Comparison of ENCODE assay signal across 9 cellular contexts in the genomic region with DNA sequence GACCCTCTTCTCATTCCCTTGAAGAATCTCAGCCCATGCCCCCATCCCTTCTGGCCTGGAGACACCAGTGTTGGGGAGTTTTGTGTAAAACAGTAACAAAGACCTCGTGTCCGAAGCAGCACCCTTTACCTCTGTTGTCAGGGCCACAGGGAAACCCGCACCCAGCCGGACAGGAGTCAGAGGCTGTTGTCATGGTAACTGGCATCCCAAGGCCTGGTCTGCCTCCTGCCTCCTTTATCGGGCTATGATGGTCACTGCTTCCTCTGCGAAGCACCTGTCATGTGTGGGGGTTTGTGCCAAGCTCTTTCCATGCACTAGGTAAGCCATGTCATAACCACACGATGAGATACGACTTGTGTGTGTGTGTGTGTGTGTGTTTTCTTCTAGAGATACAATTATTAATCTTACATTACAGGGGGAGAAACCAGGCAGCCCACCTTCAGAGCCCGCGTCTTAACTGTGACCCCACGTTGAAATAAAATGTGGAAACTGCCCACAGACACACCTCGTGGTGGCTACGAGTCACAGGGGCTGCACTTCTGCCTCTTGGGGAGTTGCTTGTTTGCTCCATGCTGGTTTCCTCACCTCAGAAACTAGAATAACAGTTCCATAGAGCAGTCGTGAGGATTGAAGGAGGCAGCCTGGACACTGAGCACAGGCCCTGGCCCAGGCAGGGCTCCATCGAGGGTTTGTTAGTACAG. TPM values are rescaled to one million over a fixed set of nuclear protein-coding genes. Genes with fewer than 3 reads are reported as not detected.
DNase-seq lines count a peak whose midpoint lies in the region; ATAC-seq and TF ChIP-seq lines count a peak whose summit lies in the region.
"Had no signal": no experiment of that assay in that cellular context is flagged by ENCODE, and none has a peak within 500 bp of the region (broad histone marks: within the 10 kb centered on the region; RNA-seq: fewer than 3 reads in every experiment).

No MANE protein-coding gene starts in this region.

- TF ChIP-seq CTCF in brain (conservative IDR thresholded peaks at IDR 0.05) (no peak), neutrophil (IDR thresholded peaks at IDR 0.05) (no peak), type B pancreatic cell (conservative IDR thresholded peaks at IDR 0.05) (no peak)

- H3K27ac ChIP-seq in KOPT-K1 (ENCODE audit: low read depth, low read length, poor library complexity, severe bottlenecking) = peak overlapping the region; percentile 86
- H3K27ac ChIP-seq in neutrophil = peak overlapping the region; percentile 98

- H3K27ac Mint-ChIP-seq in brain (peak overlapping the region; percentile 24 to 94 (median 78)), type B pancreatic cell (no peak overlapping the region)

- H3K36me3 Mint-ChIP-seq in brain = no peaks in the 10 kb centered on the region
- no peaks in the 10 kb centered on the region for H3K36me3 Mint-ChIP-seq in type B pancreatic cell

- ATAC-seq in GM18498 (IDR thresholded peaks at IDR 0.05; ENCODE audit: unreplicated experiment) = no peak
- ATAC-seq in HG02973 (IDR thresholded peaks at IDR 0.05; ENCODE audit: unreplicated experiment) = no peak

- H3K4me1 Mint-ChIP-seq in brain (peaks cover 17% of the 10 kb centered on the region), type B pancreatic cell (ENCODE audit: unreplicated experiment) (peaks cover 5% of the 10 kb centered on the region)

- H3K27me3 Mint-ChIP-seq in brain (no peaks in the 10 kb centered on the region), type B pancreatic cell (no peaks in the 10 kb centered on the region)

- no peaks in the 10 kb centered on the region for H3K36me3 ChIP-seq in KOPT-K1 (ENCODE audit: insufficient read depth, low read length)
- H3K36me3 ChIP-seq in neutrophil = no peaks in the 10 kb centered on the region

- DNase-seq in GF-D8 (lab: John Stamatoyannopoulos, UW) (peak; percentile 52), type B pancreatic cell (ENCODE audit: extremely low spot score, unreplicated experiment) (no peak)
- DNase-seq: NCI-H510A treated with DMSO at 0.1 percent for 48 hours had no signal

- H3K4me1 ChIP-seq in neutrophil (ENCODE audit: control insufficient read depth in 1 of 2, insufficient read depth in 1 of 2, low read depth in 1 of 2, low read length in 1 of 2) = peaks cover 51 to 54% of the 10 kb centered on the region in 2 experiments

- H3K27me3 ChIP-seq in neutrophil = no peaks in the 10 kb centered on the region
- H3K27me3 ChIP-seq: dorsolateral prefrontal cortex had no signal

- no peaks in the 10 kb centered on the region for H3K9me3 ChIP-seq in KOPT-K1 (ENCODE audit: insufficient read depth, low read length, poor library complexity, severe bottlenecking)
- H3K9me3 ChIP-seq in neutrophil = no peaks in the 10 kb centered on the region

- H3K4me3 Mint-ChIP-seq in brain (no peak overlapping the region), type B pancreatic cell (no peak overlapping the region)

- peak overlapping the region; percentile 41 to 53 for H3K4me3 ChIP-seq in neutrophil (ENCODE audit: low read depth in 1 of 2, low read length in 1 of 2)
- H3K4me3 ChIP-seq: dorsolateral prefrontal cortex had no signal

- H3K9me3 Mint-ChIP-seq in brain = no peaks in the 10 kb centered on the region
- H3K9me3 Mint-ChIP-seq in type B pancreatic cell = no peaks in the 10 kb centered on the region

RNA-seq across cellular contexts. Expression of gene ZDHHC19, which starts 18.0 kb away (rescaled TPM):
- polyA plus RNA-seq in brain (ENCODE audit: insufficient read depth, low read depth, low replicate concordance) = 0.49 TPM
- total RNA-seq in type B pancreatic cell (ENCODE audit: low replicate concordance) = 0.85 TPM in 1 of 2 replicates, not detected in the other

RNA-seq across cellular contexts. Expression of gene SLC51A, which starts 23.1 kb away (rescaled TPM):
- not detected for polyA plus RNA-seq in brain (ENCODE audit: insufficient read depth, low read depth, low replicate concordance)
- total RNA-seq in type B pancreatic cell (ENCODE audit: low replicate concordance) = 3.7 and 4.7 TPM in 2 replicates
